ENCODE assay signal across 8 cellular contexts in the genomic region with DNA sequence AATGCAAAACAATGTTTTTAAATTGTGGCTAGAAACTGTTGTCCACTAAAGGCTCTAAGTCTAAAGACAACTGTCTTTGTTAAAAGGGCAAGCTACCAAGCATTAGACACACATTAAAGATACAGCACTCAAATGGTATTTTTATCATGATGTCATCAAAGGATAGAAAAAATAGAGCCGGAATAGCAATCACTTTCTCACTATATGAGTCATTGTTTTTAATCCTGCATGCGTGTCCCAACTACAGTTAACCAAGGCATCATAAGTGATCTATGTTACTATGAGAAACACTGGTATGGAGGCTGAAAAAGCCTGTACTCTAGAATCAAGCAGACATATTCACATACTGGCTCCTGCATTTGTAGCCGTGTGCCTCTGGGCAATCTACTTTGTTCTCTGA. TPM values are rescaled to one million over a fixed set of nuclear protein-coding genes. Genes with fewer than 3 reads are reported as not detected.
DNase-seq lines count a peak whose midpoint lies in the region; ATAC-seq and TF ChIP-seq lines count a peak whose summit lies in the region.

No MANE protein-coding gene starts in this region.

- H3K27ac ChIP-seq in PC-3 (ENCODE audit: low read length): no peak overlapping the region; the same call in 1 of the 2 replicates

- H3K9ac ChIP-seq in PC-3 (ENCODE audit: low read length): no peak overlapping the region

- H3F3A ChIP-seq in PC-3 (ENCODE audit: low read length, unreplicated experiment): no peaks in the 10 kb centered on the region

- no peaks in the 10 kb centered on the region for H3K9me2 ChIP-seq in PC-3 (replicated peaks; ENCODE audit: low read length)

- peaks cover 7% of the 10 kb centered on the region; the same call in 1 of the 2 replicates for H4K20me1 ChIP-seq in PC-3 (ENCODE audit: low read length)

- H3K36me3 ChIP-seq in PC-3 (ENCODE audit: low read depth, low read length): no peaks in the 10 kb centered on the region

- TF ChIP-seq CTCF in PC-3 (conservative IDR thresholded peaks at IDR 0.05; ENCODE audit: low read depth, low read length): no peak
- no peak for TF ChIP-seq CTCF in retinal pigment epithelial cell (conservative IDR thresholded peaks at IDR 0.05; ENCODE audit: low read depth, low read length)

- no peaks in the 10 kb centered on the region for H3K27me3 ChIP-seq in PC-3 (ENCODE audit: low read length)

- peaks cover 22% of the 10 kb centered on the region for H3K4me1 ChIP-seq in PC-3 (ENCODE audit: insufficient read depth, low read length)

- CTCF ChIA-PET in PC-3 (lab: Charles Lee): no interaction called here

- no TSS peak for BruUV-seq in PC-3 (replicated peaks; lab: Mats Ljungman, UMichigan)

- no peaks in the 10 kb centered on the region for H3K9me3 ChIP-seq in PC-3 (ENCODE audit: low read length)

- ATAC-seq in PC-3 (no peak), esophagus mucosa (peak; percentile 55), HG03097 (IDR thresholded peaks at IDR 0.05; ENCODE audit: low FRiP score, unreplicated experiment) (no peak)

- POLR2A ChIA-PET in PC-3 (lab: Charles Lee; ENCODE audit: unreplicated experiment): no interaction called here

- H3K4me3 ChIP-seq in PC-3 (ENCODE audit: low read length) (peak overlapping the region; percentile 88), retinal pigment epithelial cell (ENCODE audit: low read length) (no peak overlapping the region)

- intact Hi-C loops in PC-3 (cut with micrococcal nuclease): loop anchor here (2.0 to 10.0 kb wide), 2 partner anchors 57 to 1027 kb away; partner anchors contain the start of gene FBXL17

- H2AFZ ChIP-seq in PC-3 (ENCODE audit: low read length): no peak overlapping the region

- peak overlapping the region; percentile 85 for H3K4me2 ChIP-seq in PC-3 (ENCODE audit: low read length)

- DNase-seq in GM04503 (ENCODE audit: low read depth) (peak; percentile 82), PC-3 (peak; percentile 73), retinal pigment epithelial cell (ENCODE audit: low read depth) (peak; percentile 93), NCI-H526 (lab: John Stamatoyannopoulos, UW) (no peak), NCI-H187 (lab: John Stamatoyannopoulos, UW) (no peak)
- no peak for DNase-seq in activated CD8-positive, alpha-beta memory T cell treated with anti-CD3 and anti-CD28 coated beads, Interleukin-2, amount 50 U/mL, for 48 hours

- H3K79me2 ChIP-seq in PC-3 (ENCODE audit: low read length): peaks cover 27% of the 10 kb centered on the region

RNA-seq across cellular contexts. Expression of gene PJA2, which starts 1.9 kb away (rescaled TPM):
- 12.8 and 14.3 TPM in 2 replicates for total RNA-seq in PC-3 (2014; rRNA removed)
- total RNA-seq in esophagus mucosa: 39.2 TPM

Comparison
In these comparisons a context has a peak if more than half of its experiments do, and no peak if none do; other contexts are left out.
1. DNase-seq: peak in GM04503 (single experiment), PC-3 (single experiment) and retinal pigment epithelial cell (single experiment); none in NCI-H526 (0 of 2), NCI-H187 (0 of 2) and activated CD8-positive, alpha-beta memory T cell treated with anti-CD3 and anti-CD28 coated beads, Interleukin-2, amount 50 U/mL, for 48 hours (single experiment).